ENCODE assay signal across 10 cellular contexts in the genomic region with DNA sequence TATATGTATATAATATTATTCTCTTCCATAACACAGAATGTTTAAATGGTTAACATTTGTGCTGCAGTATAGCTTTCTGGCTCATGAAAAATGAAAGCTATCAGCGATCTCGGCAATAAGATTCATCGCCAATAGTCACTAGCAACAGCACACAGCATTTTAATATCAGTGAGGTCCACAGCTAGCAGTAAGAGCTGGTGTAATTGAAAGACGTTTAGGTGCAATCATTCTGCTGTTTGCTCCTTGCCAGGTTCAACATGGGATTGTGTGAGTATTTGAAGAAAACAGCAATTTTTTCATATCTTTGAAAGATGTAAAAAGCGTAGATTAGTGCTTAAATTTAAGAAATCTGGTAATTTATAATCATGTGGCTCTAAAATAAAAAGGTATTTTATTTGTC. TPM values are rescaled to one million over a fixed set of nuclear protein-coding genes. Genes with fewer than 3 reads are reported as not detected.
DNase-seq lines count a peak whose midpoint lies in the region; ATAC-seq and TF ChIP-seq lines count a peak whose summit lies in the region.
"Had no signal": no experiment of that assay in that cellular context is flagged by ENCODE, and none has a peak within 500 bp of the region (broad histone marks: within the 10 kb centered on the region; RNA-seq: fewer than 3 reads in every experiment).

No MANE protein-coding gene starts in this region.

- in situ Hi-C loops in GM23248 (cut with MboI) (loop anchor here (25.0 kb wide), 1 partner anchor 448 kb away; no protein-coding TSS in a partner anchor), brain microvascular endothelial cell (cut with HindIII; ENCODE audit: low pct_ligation_motif_present, low sequenced_read_pairs) (loop anchor here (25.0 kb wide), 1 partner anchor 448 kb away; no protein-coding TSS in a partner anchor)

- no peak overlapping the region for H3K27ac ChIP-seq in GM23248
- H3K27ac ChIP-seq in mesenchymal stem cell (ENCODE audit: low read length, poor library complexity, severe bottlenecking) = no peak overlapping the region
- H3K27ac ChIP-seq in MM.1S (ENCODE audit: low read length) = no peak overlapping the region
- no peak overlapping the region for H3K27ac ChIP-seq in brain microvascular endothelial cell
- H3K27ac ChIP-seq: pancreas had no signal

- DNase-seq in GM23248 = peak; percentile 47
- DNase-seq in NCI-H146 treated with DMSO at 0.1 percent for 48 hours (lab: John Stamatoyannopoulos, UW; ENCODE audit: unreplicated experiment) = peak; percentile 74
- no peak for DNase-seq in mesenchymal stem cell
- DNase-seq in MM.1S = no peak
- DNase-seq in COLO668 (lab: John Stamatoyannopoulos, UW; ENCODE audit: unreplicated experiment) = no peak
- no peak for DNase-seq in brain microvascular endothelial cell
- DNase-seq: GF-D8, pancreas had no signal

- WGBS in GM23248 (ENCODE audit: low coverage in 1 of 2, low lambda C conversion rate in 2 of 2, missing lambda C conversion rate in 2 of 2), 2 experiments = 12 to 13% methylated on average over 5 of the region's 5 CpGs
- 100% methylated on average over 2 of the region's 5 CpGs for WGBS in mesenchymal stem cell

- H3K36me3 ChIP-seq in GM23248 (ENCODE audit: low read depth) (no peaks in the 10 kb centered on the region), mesenchymal stem cell (ENCODE audit: control insufficient read depth in 1 of 2, insufficient read depth in 2 of 2, low read depth in 1 of 2, low read length in 2 of 2) (no peaks in the 10 kb centered on the region), MM.1S (replicated peaks; ENCODE audit: insufficient read depth, low read length) (no peaks in the 10 kb centered on the region), brain microvascular endothelial cell (replicated peaks) (no peaks in the 10 kb centered on the region)
- H3K36me3 ChIP-seq: pancreas had no signal

- no peak overlapping the region for H4K8ac ChIP-seq in mesenchymal stem cell (ENCODE audit: low read length)

- no peaks in the 10 kb centered on the region for H3F3A ChIP-seq in GM23248 (ENCODE audit: insufficient read depth)
- H3F3A ChIP-seq in MM.1S (ENCODE audit: insufficient read depth, low read length) = no peaks in the 10 kb centered on the region

- no peak overlapping the region for H2BK12ac ChIP-seq in mesenchymal stem cell (ENCODE audit: low read length in 2 of 2)

- H3K4ac ChIP-seq in mesenchymal stem cell (ENCODE audit: low read depth in 1 of 2, low read length in 2 of 2) = no peak overlapping the region

- H2BK120ac ChIP-seq in mesenchymal stem cell (ENCODE audit: low read depth, low read length) = no peak overlapping the region

- H3K27ac Mint-ChIP-seq in activated T-helper 17 cell treated with anti-CD3 and anti-CD28 coated beads, Interleukin-2, amount 50 U/mL, for 72 hours = no peak overlapping the region

- H3K9me3 ChIP-seq in GM23248 (ENCODE audit: low read depth) (no peaks in the 10 kb centered on the region), mesenchymal stem cell (ENCODE audit: control insufficient read depth, low read length) (no peaks in the 10 kb centered on the region), MM.1S (replicated peaks; ENCODE audit: insufficient read depth, low read length) (no peaks in the 10 kb centered on the region)
- H3K9me3 ChIP-seq: pancreas had no signal

- H2AFZ ChIP-seq in GM23248 (peak overlapping the region; percentile 67), mesenchymal stem cell (ENCODE audit: low read depth, low read length) (no peak overlapping the region), MM.1S (ENCODE audit: low read length) (no peak overlapping the region)

- no peak overlapping the region for H3K14ac ChIP-seq in mesenchymal stem cell (ENCODE audit: low read length in 2 of 2)

- H3K4me3 ChIP-seq in GM23248 (peak overlapping the region; percentile 63), mesenchymal stem cell (ENCODE audit: insufficient read depth in 1 of 2, low read depth in 1 of 2, low read length in 2 of 2) (peak overlapping the region in 1 of 2 experiments; percentile 66), MM.1S (ENCODE audit: low read length) (no peak overlapping the region), brain microvascular endothelial cell (ENCODE audit: low read depth, low read length) (no peak overlapping the region)

- peaks cover 42% of the 10 kb centered on the region for H3K4me1 Mint-ChIP-seq in activated T-helper 17 cell treated with anti-CD3 and anti-CD28 coated beads, Interleukin-2, amount 50 U/mL, for 72 hours

- H3K27me3 ChIP-seq in GM23248 (replicated peaks; ENCODE audit: insufficient read depth) (no peaks in the 10 kb centered on the region), mesenchymal stem cell (ENCODE audit: control insufficient read depth in 1 of 2, insufficient read depth in 1 of 2, low read length in 2 of 2) (no peaks in the 10 kb centered on the region), MM.1S (replicated peaks; ENCODE audit: insufficient read depth, low read length) (no peaks in the 10 kb centered on the region), brain microvascular endothelial cell (replicated peaks) (no peaks in the 10 kb centered on the region)
- H3K27me3 ChIP-seq: pancreas had no signal

- H3K27me3 Mint-ChIP-seq in activated T-helper 17 cell treated with anti-CD3 and anti-CD28 coated beads, Interleukin-2, amount 50 U/mL, for 72 hours = no peaks in the 10 kb centered on the region

- H3K9ac ChIP-seq in GM23248 (peak overlapping the region; percentile 43), mesenchymal stem cell (ENCODE audit: low read length) (peak overlapping the region; percentile 75), MM.1S (ENCODE audit: low read length) (no peak overlapping the region)

- no peak overlapping the region for H3K18ac ChIP-seq in mesenchymal stem cell (ENCODE audit: low read depth in 1 of 2, low read length in 2 of 2)

- H3K4me2 ChIP-seq in GM23248 (ENCODE audit: unreplicated experiment) (peak overlapping the region; percentile 72), mesenchymal stem cell (ENCODE audit: low read length, poor library complexity, severe bottlenecking) (no peak overlapping the region), MM.1S (ENCODE audit: low read depth, low read length) (no peak overlapping the region)

- no peak for ATAC-seq in activated T-helper 17 cell treated with anti-CD3 and anti-CD28 coated beads, Interleukin-2, amount 50 U/mL, for 72 hours (replicated peaks)
- no peak for ATAC-seq in GM18505 (IDR thresholded peaks at IDR 0.05; ENCODE audit: unreplicated experiment)

- H4K20me1 ChIP-seq in GM23248 (ENCODE audit: insufficient read depth) (no peaks in the 10 kb centered on the region), MM.1S (ENCODE audit: insufficient read depth, low read length) (no peaks in the 10 kb centered on the region)

- no peak overlapping the region for H2BK5ac ChIP-seq in mesenchymal stem cell (ENCODE audit: low read depth, low read length, poor library complexity, severe bottlenecking)

- peak overlapping the region; percentile 38 for H3K4me3 Mint-ChIP-seq in activated T-helper 17 cell treated with anti-CD3 and anti-CD28 coated beads, Interleukin-2, amount 50 U/mL, for 72 hours

- no peak overlapping the region for H2BK15ac ChIP-seq in mesenchymal stem cell (ENCODE audit: low read depth, poor library complexity, severe bottlenecking)

- H3K79me2 ChIP-seq in GM23248 (ENCODE audit: insufficient read depth) (no peaks in the 10 kb centered on the region), MM.1S (ENCODE audit: low read length) (peaks cover 31% of the 10 kb centered on the region)

- peaks cover 7% of the 10 kb centered on the region for H3K79me1 ChIP-seq in mesenchymal stem cell (replicated peaks; ENCODE audit: low read length, poor library complexity, severe bottlenecking)

- H3K4me1 ChIP-seq in GM23248 (ENCODE audit: insufficient read depth) (peaks cover 7% of the 10 kb centered on the region), mesenchymal stem cell (ENCODE audit: control insufficient read depth, insufficient read depth, low read depth, low read length) (no peaks in the 10 kb centered on the region), MM.1S (ENCODE audit: low read length) (peaks cover 11% of the 10 kb centered on the region)
- H3K4me1 ChIP-seq: pancreas had no signal

- no peak for TF ChIP-seq POLR2A in GM18505 (IDR thresholded peaks at IDR 0.05; ENCODE audit: borderline replicate concordance, extremely low read depth, insufficient read depth, insufficient read length)

- TF ChIP-seq CTCF in MM.1S (IDR thresholded peaks at IDR 0.05; ENCODE audit: low read length) (no peak), brain microvascular endothelial cell (IDR thresholded peaks at IDR 0.05; ENCODE audit: low read depth, low read length, missing control alignments) (no peak)

- no peak overlapping the region for H4K91ac ChIP-seq in mesenchymal stem cell (ENCODE audit: low read length)

- no peak overlapping the region for H2AK5ac ChIP-seq in mesenchymal stem cell (ENCODE audit: low read length, severe bottlenecking)

- no peaks in the 10 kb centered on the region for H3K9me2 ChIP-seq in GM23248 (ENCODE audit: insufficient read depth)
- H3K9me2 ChIP-seq in MM.1S (replicated peaks; ENCODE audit: insufficient read depth, low read length) = no peaks in the 10 kb centered on the region

- no peak overlapping the region for H3K23ac ChIP-seq in mesenchymal stem cell (ENCODE audit: low read length in 2 of 2)

- H3K36me3 Mint-ChIP-seq in activated T-helper 17 cell treated with anti-CD3 and anti-CD28 coated beads, Interleukin-2, amount 50 U/mL, for 72 hours (ENCODE audit: low read depth) = no peaks in the 10 kb centered on the region

- H3K9me3 Mint-ChIP-seq in activated T-helper 17 cell treated with anti-CD3 and anti-CD28 coated beads, Interleukin-2, amount 50 U/mL, for 72 hours = no peaks in the 10 kb centered on the region

RNA-seq across cellular contexts. Expression of a gene that starts 20.1 kb away (rescaled TPM):
- 21.9 and 23.9 TPM in 2 replicates for total RNA-seq in GM23248 (2014; rRNA removed; shearing (Covaris generic))
- 24.9 and 25.6 TPM in 2 replicates for polyA plus RNA-seq in GM23248 (2016; fragmentation: Nextera tagmentation; extraction: Ambion mirVana)
- total RNA-seq in activated T-helper 17 cell treated with anti-CD3 and anti-CD28 coated beads, Interleukin-2, amount 50 U/mL, for 72 hours = 10 to 100 TPM; 16.3 to 26.2 TPM
- polyA plus RNA-seq in mesenchymal stem cell (2013, experiment 1 of 2) = 22.1 TPM
- polyA plus RNA-seq in mesenchymal stem cell (2013, experiment 2 of 2) = 22.0 TPM

Comparison
In these comparisons a context has a peak if more than half of its experiments do, and no peak if none do; other contexts are left out.
1. DNase-seq: peak in GM23248 (single experiment) and NCI-H146 treated with DMSO at 0.1 percent for 48 hours (single experiment); none in mesenchymal stem cell (single experiment), MM.1S (single experiment), COLO668 (single experiment) and brain microvascular endothelial cell (single experiment).